In genomic region chr2:216006164-216006663, GRCh38 we compare ENCODE assay signal across 8 cellular contexts. TPM values are rescaled to one million over a fixed set of nuclear protein-coding genes. Genes with fewer than 3 reads are reported as not detected.
DNase-seq lines count a peak whose midpoint lies in the region; FAIRE-seq and TF ChIP-seq lines count a peak whose summit lies in the region.

No MANE protein-coding gene starts in this region.

- H3K36me3 Mint-ChIP-seq in HFFc6 (ENCODE audit: low read depth): no peaks in the 10 kb centered on the region

- no peak overlapping the region for H3K4me3 Mint-ChIP-seq in HFFc6

- no peaks in the 10 kb centered on the region for H3K9me3 Mint-ChIP-seq in HFFc6

- DNase-seq in GM18507 (ENCODE audit: extremely low spot score, insufficient read length, low read depth) (no peak), HFFc6 (no peak), NOMO-1 treated with dmso at 0.1 percent for 144 hours (lab: John Stamatoyannopoulos, UW; ENCODE audit: unreplicated experiment) (peak; percentile 23), astrocyte of the hippocampus (ENCODE audit: low read depth, low spot score) (peak; percentile 29), medulla oblongata (ENCODE audit: extremely low spot score) (peak; percentile 71), NCI-H446 (lab: John Stamatoyannopoulos, UW) (no peak), RKO (ENCODE audit: low spot score) (no peak), GM03348 (ENCODE audit: low spot score) (no peak)

- peaks cover 7% of the 10 kb centered on the region for H3K4me1 Mint-ChIP-seq in HFFc6 (ENCODE audit: low read depth)

- no peak for TF ChIP-seq CTCF in HFFc6 (IDR thresholded peaks at IDR 0.05)

- 0 out of 2 replicates have a peak overlapping the region, but pooled peaks have one; percentile 13 for H3K27ac Mint-ChIP-seq in HFFc6

- peak; percentile 81 for FAIRE-seq in GM18507 (lab: Jason Lieb, UNC)

- H3K27me3 Mint-ChIP-seq in HFFc6 (ENCODE audit: insufficient read depth): peaks cover 2% of the 10 kb centered on the region

RNA-seq across cellular contexts. Expression of gene MREG, which starts 7.1 kb away (rescaled TPM):
- 1 to 10 TPM; 2.0 to 3.5 (median 3.2) TPM for total RNA-seq in HFFc6 (2021; fragmentation: NEBNext Ultra II Directional; extraction: Animal tissue kit (Norgen Biotek cat#: 25700))

Comparison
In these comparisons a context has a peak if more than half of its experiments do, and no peak if none do; other contexts are left out.
1. DNase-seq: peak in NOMO-1 treated with dmso at 0.1 percent for 144 hours (single experiment), astrocyte of the hippocampus (single experiment) and medulla oblongata (single experiment); none in GM18507 (single experiment), HFFc6 (single experiment), NCI-H446 (0 of 2), RKO (single experiment) and GM03348 (single experiment).